Comparison of ENCODE assay signal across 7 cellular contexts in the genomic region with DNA sequence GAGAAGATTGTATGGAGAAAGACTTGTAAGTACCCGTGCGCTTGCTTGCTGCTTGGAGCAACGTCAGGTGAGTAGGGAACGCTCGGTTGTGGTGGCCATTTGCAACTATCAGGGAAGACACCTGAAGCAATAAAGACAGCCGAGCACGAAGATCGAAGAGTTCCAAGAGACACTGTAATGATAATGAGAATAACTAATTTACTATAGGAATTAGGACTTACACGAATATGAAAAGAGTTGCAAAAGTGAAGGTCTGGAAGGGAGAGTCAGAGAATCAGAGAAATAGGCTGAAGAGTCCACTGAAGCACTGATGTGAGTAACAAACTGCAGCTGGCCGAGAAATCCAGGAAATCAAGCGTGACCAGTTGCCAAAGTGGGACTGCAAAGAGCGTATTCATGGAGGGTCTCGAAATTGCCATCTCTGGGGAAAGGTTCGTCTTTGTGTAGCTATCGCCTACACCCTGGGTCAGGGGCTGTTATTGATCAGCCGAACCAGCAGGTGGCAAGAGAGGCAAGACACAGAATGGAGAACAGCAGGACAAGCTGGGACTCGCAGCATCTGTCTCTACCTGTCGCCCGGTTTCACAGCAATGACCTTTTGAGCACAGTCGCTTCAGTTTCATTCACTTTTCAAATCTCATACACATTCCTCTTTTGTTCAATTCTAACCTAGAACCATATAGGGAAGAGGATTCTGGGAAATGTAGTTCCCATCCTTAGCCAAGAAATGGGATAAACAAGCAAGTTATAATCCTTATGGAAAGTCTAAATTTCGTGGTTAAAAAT. TPM values are rescaled to one million over a fixed set of nuclear protein-coding genes. Genes with fewer than 3 reads are reported as not detected.
DNase-seq lines count a peak whose midpoint lies in the region; ATAC-seq and TF ChIP-seq lines count a peak whose summit lies in the region.

No MANE protein-coding gene starts in this region.

- DNase-seq in NCI-H1436 treated with DMSO at 0.1 percent for 48 hours (lab: John Stamatoyannopoulos, UW) (peak; percentile 62), T-helper 2 cell (peak; percentile 31 to 83 (median 59)), astrocyte of the cerebellum (ENCODE audit: low read depth) (no peak), hippocampal formation (lab: John Stamatoyannopoulos, UW) (peak; percentile 62 to 66), sciatic nerve (ENCODE audit: low spot score) (peak; percentile 72)

- intact Hi-C loops in sciatic nerve (cut with DNase I) = no loop called here

- peak overlapping the region; percentile 59 for H3K4me3 ChIP-seq in astrocyte of the cerebellum (ENCODE audit: low read depth, low read length)

- in situ Hi-C loops in astrocyte of the cerebellum (cut with HindIII; ENCODE audit: low sequenced_read_pairs) = no loop called here

- peak; percentile 100 for ATAC-seq in GM18502 (IDR thresholded peaks at IDR 0.05; ENCODE audit: poor library complexity, unreplicated experiment)
- peak; percentile 99 for ATAC-seq in HG02884 (IDR thresholded peaks at IDR 0.05; ENCODE audit: unreplicated experiment)
- ATAC-seq in sciatic nerve = peak; percentile 95

- peak; percentile 94 for TF ChIP-seq CTCF in astrocyte of the cerebellum (IDR thresholded peaks at IDR 0.05; ENCODE audit: low read depth, low read length, missing control alignments)

RNA-seq across cellular contexts. Expression of a gene that starts 26.2 kb away (rescaled TPM):
- 39.1 TPM for total RNA-seq in sciatic nerve

RNA-seq across cellular contexts. Expression of a gene that starts 37.2 kb away (rescaled TPM):
- total RNA-seq in sciatic nerve = 88.5 TPM
